In the genomic region with DNA sequence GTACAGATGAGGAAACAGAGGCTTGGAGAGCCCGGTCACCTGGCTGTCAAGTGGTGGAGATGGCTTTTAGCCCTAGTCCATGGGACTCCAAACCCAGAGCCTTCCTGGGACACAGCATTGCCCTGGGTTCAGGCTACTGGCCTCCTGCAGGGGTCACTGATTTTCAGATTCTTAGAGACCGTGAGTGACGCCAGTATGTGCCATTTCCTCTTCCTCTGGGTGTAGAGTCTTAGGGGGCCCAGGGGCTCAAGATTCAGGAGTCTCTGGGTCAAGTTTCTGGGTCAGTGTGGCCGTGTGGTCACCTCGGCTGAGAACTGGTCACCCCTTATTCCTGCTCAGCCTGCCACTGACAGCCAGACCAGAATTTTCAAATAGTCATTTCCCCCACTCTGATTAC, we compare ENCODE assay signal across 22 cellular contexts. TPM values are rescaled to one million over a fixed set of nuclear protein-coding genes. Genes with fewer than 3 reads are reported as not detected.
A peak's percentile ranks its signal among the peaks of the same experiment; 100 is the strongest.
DNase-seq lines count a peak whose midpoint lies in the region; ATAC-seq, FAIRE-seq and TF ChIP-seq lines count a peak whose summit lies in the region.
"Had no signal": no experiment of that assay in that cellular context is flagged by ENCODE, and none has a peak within 500 bp of the region (broad histone marks: within the 10 kb centered on the region; RNA-seq: fewer than 3 reads in every experiment).

No MANE protein-coding gene starts in this region.

- CTCF ChIA-PET in Calu3 (lab: Charles Lee) (no interaction called here), endothelial cell of umbilical vein (lab: Charles Lee) (no interaction called here)

- H3K27ac Mint-ChIP-seq in Calu3 (ENCODE audit: unreplicated experiment), result no peak overlapping the region
- H3K27ac Mint-ChIP-seq: CD14-positive monocyte; T-helper 1 cell treated with Interleukin-12 subunit alpha and Interleukin-12 subunit beta and Interleukin-4 antibody, amounts not matched to agents 30 μg/mL and 1 μg/mL, for 36 hours had no signal

- no peaks in the 10 kb centered on the region for H3K9me2 ChIP-seq in MM.1S (replicated peaks; ENCODE audit: insufficient read depth, low read length)

- ATAC-seq in Right ventricle myocardium superior (ENCODE audit: poor library complexity), result no peak

- H3K4me2 ChIP-seq in MM.1S (ENCODE audit: low read depth, low read length) (peak overlapping the region; percentile 76; the same call in 1 of the 2 replicates), endothelial cell of umbilical vein (ENCODE audit: insufficient read depth, low read length) (no peak overlapping the region)

- H3K9ac ChIP-seq in MM.1S (ENCODE audit: low read length), result no peak overlapping the region
- no peak overlapping the region for H3K9ac ChIP-seq in endothelial cell of umbilical vein (replicated peaks; ENCODE audit: extremely low read depth, insufficient read depth, low read length)

- H3K4me1 ChIP-seq in MM.1S (ENCODE audit: low read length) (no peaks in the 10 kb centered on the region), endothelial cell of umbilical vein (ENCODE audit: control insufficient read depth, extremely low read depth, insufficient read depth, low read length) (peaks cover 19% of the 10 kb centered on the region)
- H3K4me1 ChIP-seq: uterus had no signal

- no peaks in the 10 kb centered on the region for H3K79me2 ChIP-seq in MM.1S (ENCODE audit: low read length)
- H3K79me2 ChIP-seq in endothelial cell of umbilical vein (ENCODE audit: control insufficient read depth, insufficient read depth, low read length), result no peaks in the 10 kb centered on the region

- H3K27ac ChIP-seq in MM.1S (ENCODE audit: low read length), result no peak overlapping the region
- H3K27ac ChIP-seq in endothelial cell of umbilical vein (ENCODE audit: insufficient read depth, low read depth, low read length), result no peak overlapping the region
- no peak overlapping the region for H3K27ac ChIP-seq in WERI-Rb-1
- H3K27ac ChIP-seq: heart right ventricle, SJSA1, uterus had no signal

- H3K4me3 ChIP-seq in MM.1S (ENCODE audit: low read length) (no peak overlapping the region; the same call in 1 of the 2 replicates), endothelial cell of umbilical vein (replicated peaks in 1 of 3; ENCODE audit: insufficient read depth in 1 of 3, low read depth in 1 of 3, low read length in 3 of 3) (no peak overlapping the region), WERI-Rb-1 (ENCODE audit: low read depth, low read length) (no peak overlapping the region)
- H3K4me3 ChIP-seq: heart right ventricle, SJSA1, uterus had no signal

- H4K20me1 ChIP-seq in MM.1S (ENCODE audit: insufficient read depth, low read length) (no peaks in the 10 kb centered on the region), endothelial cell of umbilical vein (replicated peaks; ENCODE audit: control insufficient read depth, extremely low read depth, insufficient read depth, low read length) (no peaks in the 10 kb centered on the region)

- peaks cover 56% of the 10 kb centered on the region for H3K4me1 Mint-ChIP-seq in Calu3 (ENCODE audit: low read depth, unreplicated experiment)
- H3K4me1 Mint-ChIP-seq: CD14-positive monocyte had no signal

- no peaks in the 10 kb centered on the region for H3F3A ChIP-seq in MM.1S (ENCODE audit: insufficient read depth, low read length)

- H3K36me3 Mint-ChIP-seq in Calu3 (ENCODE audit: insufficient read depth, unreplicated experiment), result peaks cover 23% of the 10 kb centered on the region
- H3K36me3 Mint-ChIP-seq: CD14-positive monocyte had no signal

- H3K9me1 ChIP-seq in endothelial cell of umbilical vein (replicated peaks; ENCODE audit: control insufficient read depth, extremely low read depth, insufficient read depth, low read length), result no peaks in the 10 kb centered on the region

- H3K27me3 ChIP-seq in MM.1S (replicated peaks; ENCODE audit: insufficient read depth, low read length) (peaks cover 12% of the 10 kb centered on the region; the same call in 1 of the 2 replicates), endothelial cell of umbilical vein (ENCODE audit: control insufficient read depth in 2 of 2, insufficient read depth in 2 of 2, low read length in 2 of 2) (peaks cover 0 to 1% of the 10 kb centered on the region in 2 experiments), WERI-Rb-1 (ENCODE audit: insufficient read depth, low read depth, severe bottlenecking) (no peaks in the 10 kb centered on the region)

- dilution Hi-C loops in endothelial cell of umbilical vein (cut with MboI; ENCODE audit: extremely low pct_ligation_motif_present, low sequenced_read_pairs), result no loop called here

- no peak overlapping the region for H2AFZ ChIP-seq in MM.1S (ENCODE audit: low read length)
- H2AFZ ChIP-seq in endothelial cell of umbilical vein (ENCODE audit: low read depth, low read length), result peak overlapping the region; percentile 84

- H3K9me3 ChIP-seq in MM.1S (replicated peaks; ENCODE audit: insufficient read depth, low read length), result no peaks in the 10 kb centered on the region
- H3K9me3 ChIP-seq in endothelial cell of umbilical vein (replicated peaks; ENCODE audit: control insufficient read depth, insufficient read depth, low read length), result no peaks in the 10 kb centered on the region
- H3K9me3 ChIP-seq in WERI-Rb-1 (ENCODE audit: severe bottlenecking), result no peaks in the 10 kb centered on the region
- H3K9me3 ChIP-seq: heart right ventricle, SJSA1, uterus had no signal

- peak; percentile 53 for FAIRE-seq in endothelial cell of umbilical vein (lab: Jason Lieb, UNC)
- FAIRE-seq: GM12891 had no signal

- TF ChIP-seq CTCF in Calu3 (IDR thresholded peaks at IDR 0.05; ENCODE audit: unreplicated experiment), result no peak
- no peak for TF ChIP-seq CTCF in MM.1S (IDR thresholded peaks at IDR 0.05; ENCODE audit: low read length)
- TF ChIP-seq CTCF in endothelial cell of umbilical vein (IDR thresholded peaks at IDR 0.05; ENCODE audit: extremely low read depth in 1 of 2, insufficient read depth in 1 of 2, low read depth in 1 of 2, low read length in 2 of 2), result no peak
- TF ChIP-seq CTCF in WERI-Rb-1 (IDR thresholded peaks at IDR 0.05; ENCODE audit: low read depth, low read length), result no peak

- no TSS peak for BruUV-seq in Calu3 (replicated peaks; lab: Mats Ljungman, UMichigan)
- BruUV-seq in endothelial cell of umbilical vein (replicated peaks; lab: Mats Ljungman, UMichigan), result no TSS peak

- POLR2A ChIA-PET in endothelial cell of umbilical vein (lab: Charles Lee), result no interaction called here

- no peaks in the 10 kb centered on the region for H3K36me3 ChIP-seq in MM.1S (replicated peaks; ENCODE audit: insufficient read depth, low read length)
- no peaks in the 10 kb centered on the region for H3K36me3 ChIP-seq in endothelial cell of umbilical vein (ENCODE audit: control insufficient read depth in 2 of 2, extremely low read depth in 1 of 2, insufficient read depth in 2 of 2, low read length in 2 of 2)
- H3K36me3 ChIP-seq in WERI-Rb-1, result no peaks in the 10 kb centered on the region
- H3K36me3 ChIP-seq: heart right ventricle, SJSA1, uterus had no signal

- DNase-seq in Calu3 (peak; percentile 24), MM.1S (no peak), endothelial cell of umbilical vein (ENCODE audit: low read depth, low spot score) (no peak), kidney tubule cell (ENCODE audit: low spot score) (peak; percentile 39), WERI-Rb-1 (no peak), HuH-7 (ENCODE audit: low spot score) (no peak), NCI-H2107 treated with DMSO at 0.1 percent for 48 hours (lab: John Stamatoyannopoulos, UW; ENCODE audit: unreplicated experiment) (no peak), Right ventricle myocardium superior (no peak)
- DNase-seq: activated gamma-delta T cell; amniotic stem cell; DMS 273 treated with DMSO at 0.1 percent for 48 hours; effector CD8-positive, alpha-beta T cell; heart right ventricle; left cardiac atrium; substantia nigra; uterus had no signal

- no peak for TF ChIP-seq POLR2A in endothelial cell of umbilical vein (IDR thresholded peaks at IDR 0.05; ENCODE audit: low read depth, low read length)

- H3K27me3 Mint-ChIP-seq in Calu3 (ENCODE audit: unreplicated experiment), result peaks cover 11% of the 10 kb centered on the region

- intact Hi-C loops in Calu3 (cut with micrococcal nuclease; ENCODE audit: unreplicated experiment), result no loop called here
- intact Hi-C loops in endothelial cell of umbilical vein (cut with micrococcal nuclease), result no loop called here
- intact Hi-C loops in Right ventricle myocardium superior (cut with DNase I), result no loop called here

- H3K4me3 Mint-ChIP-seq in Calu3 (ENCODE audit: low read depth, unreplicated experiment), result peak overlapping the region; percentile 76
- H3K4me3 Mint-ChIP-seq: T-helper 1 cell treated with Interleukin-12 subunit alpha and Interleukin-12 subunit beta and Interleukin-4 antibody, amounts not matched to agents 30 μg/mL and 1 μg/mL, for 36 hours had no signal

- no peaks in the 10 kb centered on the region for H3K9me3 Mint-ChIP-seq in Calu3 (ENCODE audit: low read depth, unreplicated experiment)
- H3K9me3 Mint-ChIP-seq: T-helper 1 cell treated with Interleukin-12 subunit alpha and Interleukin-12 subunit beta and Interleukin-4 antibody, amounts not matched to agents 30 μg/mL and 1 μg/mL, for 36 hours had no signal

TF ChIP-seq in endothelial cell of umbilical vein, 7 proteins besides CTCF, POLR2A, EP300 and RAD21 (continues in another document):
- TF ChIP-seq GATA2 (IDR thresholded peaks at IDR 0.05; ENCODE audit: insufficient read depth, insufficient read length, low read depth, low read length) (no peak), JUN (IDR thresholded peaks at IDR 0.05; ENCODE audit: borderline replicate concordance, insufficient read depth, insufficient read length, low read depth) (no peak)

RNA-seq across cellular contexts. Expression of gene ARHGAP40, which starts 0.6 kb away (rescaled TPM):
- total RNA-seq in Calu3 (2022) (8.3 and 9.7 TPM in 2 replicates), endothelial cell of umbilical vein (0.12 and 0.20 TPM in 2 replicates), Right ventricle myocardium superior (not detected)
- 0.10 and 0.18 TPM in 2 replicates for polyA plus RNA-seq in endothelial cell of umbilical vein
- polyA plus RNA-seq in endothelial cell of umbilical vein (2011; cell fraction: cytosol; rRNA removed), result 0.05 and 0.17 TPM in 2 replicates
- 0.90 and 1.3 TPM in 2 replicates for polyA plus RNA-seq in endothelial cell of umbilical vein (2011; cell fraction: nucleus; rRNA removed)
- polyA plus RNA-seq in endothelial cell of umbilical vein (2012), result 1.1 and 1.9 TPM in 2 replicates
- 0.11 and 0.53 TPM in 2 replicates for polyA minus RNA-seq in endothelial cell of umbilical vein
- not detected for polyA minus RNA-seq in endothelial cell of umbilical vein (2011; cell fraction: cytosol; rRNA and poly(A)+ RNA removed)
- polyA minus RNA-seq in endothelial cell of umbilical vein (2011; cell fraction: nucleus; rRNA and poly(A)+ RNA removed), result not detected in 2 replicates
- total RNA-seq: A673, heart right ventricle, left cardiac atrium, mononuclear cell, SJSA1 had no signal
- polyA plus RNA-seq: CD14-positive monocyte, heart right ventricle had no signal

RNA-seq across cellular contexts. Expression of gene ADIG, which starts 21.2 kb away (rescaled TPM):
- total RNA-seq in Calu3 (2022) (not detected in 2 replicates), endothelial cell of umbilical vein (not detected in 2 replicates), Right ventricle myocardium superior (not detected)
- not detected in 2 replicates for polyA plus RNA-seq in endothelial cell of umbilical vein
- polyA plus RNA-seq in endothelial cell of umbilical vein (2011; cell fraction: cytosol; rRNA removed), result not detected in 2 replicates
- polyA plus RNA-seq in endothelial cell of umbilical vein (2011; cell fraction: nucleus; rRNA removed), result not detected in 2 replicates
- polyA plus RNA-seq in endothelial cell of umbilical vein (2012), result not detected in 2 replicates
- polyA minus RNA-seq in endothelial cell of umbilical vein, result not detected in 2 replicates
- not detected for polyA minus RNA-seq in endothelial cell of umbilical vein (2011; cell fraction: cytosol; rRNA and poly(A)+ RNA removed)
- polyA minus RNA-seq in endothelial cell of umbilical vein (2011; cell fraction: nucleus; rRNA and poly(A)+ RNA removed), result not detected in 2 replicates
- total RNA-seq: A673, left cardiac atrium, mononuclear cell, SJSA1, uterus had no signal
- polyA plus RNA-seq: CD14-positive monocyte, heart right ventricle had no signal

Comparison
In these comparisons a context has a peak if more than half of its experiments do, and no peak if none do; other contexts are left out.
1. DNase-seq: peak in Calu3 (single experiment) and kidney tubule cell (single experiment); none in MM.1S (single experiment), endothelial cell of umbilical vein (single experiment), WERI-Rb-1 (single experiment), HuH-7 (single experiment), NCI-H2107 treated with DMSO at 0.1 percent for 48 hours (single experiment) and Right ventricle myocardium superior (single experiment).